Comparison of ENCODE assay signal across 22 cellular contexts in genomic region chr16:4859190-4859899, GRCh38. TPM values are rescaled to one million over a fixed set of nuclear protein-coding genes. Genes with fewer than 3 reads are reported as not detected.
DNase-seq lines count a peak whose midpoint lies in the region; TF ChIP-seq lines count a peak whose summit lies in the region.
"Had no signal": no experiment of that assay in that cellular context is flagged by ENCODE, and none has a peak within 500 bp of the region (broad histone marks: within the 10 kb centered on the region; RNA-seq: fewer than 3 reads in every experiment).

No MANE protein-coding gene starts in this region.

- H3K9ac ChIP-seq in mesenchymal stem cell (ENCODE audit: low read length), result no peak overlapping the region

- peak overlapping the region; percentile 83 for H3K27ac ChIP-seq in mesenchymal stem cell (ENCODE audit: low read length, poor library complexity, severe bottlenecking)
- H3K27ac ChIP-seq: SJSA1 had no signal

- H2AK5ac ChIP-seq in mesenchymal stem cell (ENCODE audit: low read length, severe bottlenecking), result peak overlapping the region; percentile 33

- no peak overlapping the region for H4K8ac ChIP-seq in mesenchymal stem cell (ENCODE audit: low read length)

- no peak overlapping the region for H3K4me3 ChIP-seq in mesenchymal stem cell (ENCODE audit: insufficient read depth in 1 of 2, low read depth in 1 of 2, low read length in 2 of 2)
- H3K4me3 ChIP-seq in MG63, result no peak overlapping the region
- H3K4me3 ChIP-seq: SJSA1, thyroid gland had no signal

- WGBS in mesenchymal stem cell, result 92% methylated on average over 17 of the region's 17 CpGs

- H3K36me3 Mint-ChIP-seq in chondrocyte (ENCODE audit: low read depth), result peaks cover 41% of the 10 kb centered on the region

- H3K79me1 ChIP-seq in mesenchymal stem cell (replicated peaks; ENCODE audit: low read length, poor library complexity, severe bottlenecking), result peaks cover 11% of the 10 kb centered on the region

- peak overlapping the region; percentile 49 for H3K27ac Mint-ChIP-seq in chondrocyte (ENCODE audit: unreplicated experiment)
- H3K27ac Mint-ChIP-seq: brain had no signal

- DNase-seq in ELR (ENCODE audit: low read depth) (peak; percentile 77), SK-MEL-5 (ENCODE audit: low read depth, low spot score) (peak; percentile 81), chondrocyte (ENCODE audit: low spot score) (no peak), mesenchymal stem cell (no peak), MG63 (no peak), COR-L47 (lab: John Stamatoyannopoulos, UW) (no peak), NCI-H2171 (lab: John Stamatoyannopoulos, UW) (no peak)
- no peak for DNase-seq in stimulated activated CD4-positive, alpha-beta T cell treated with anti-CD3 and anti-CD28 coated beads, Interleukin-12 subunit alpha, Interleukin-12 subunit beta, amount 100 ng/mL, for 4 hours
- DNase-seq: activated CD4-positive, alpha-beta T cell treated with anti-CD3 and anti-CD28 coated beads for 48 hours; activated CD8-positive, alpha-beta memory T cell treated with anti-CD3 and anti-CD28 coated beads, Interleukin-2, amount 50 U/mL, for 48 hours; AML-193; Calu3; MM.1S; NCI-H2029 treated with DMSO at 0.1 percent for 48 hours; NCI-H510A treated with DMSO at 0.1 percent for 48 hours; occipital lobe; small intestine; T-helper 9 cell; thyroid gland had no signal

- no peak overlapping the region for H2BK5ac ChIP-seq in mesenchymal stem cell (ENCODE audit: low read depth, low read length, poor library complexity, severe bottlenecking)

- H3K4ac ChIP-seq in mesenchymal stem cell (ENCODE audit: low read depth in 1 of 2, low read length in 2 of 2), result no peak overlapping the region

- H3K18ac ChIP-seq in mesenchymal stem cell (ENCODE audit: low read depth in 1 of 2, low read length in 2 of 2), result no peak overlapping the region

- TF ChIP-seq CTCF in chondrocyte (IDR thresholded peaks at IDR 0.05), result no peak

- in situ Hi-C loops in SK-MEL-5 (cut with HindIII; ENCODE audit: low pct_unique_long_range_greater_than_20kb, low sequenced_read_pairs), result no loop called here

- no peak overlapping the region for H3K14ac ChIP-seq in mesenchymal stem cell (ENCODE audit: low read length in 2 of 2)

- H3K36me3 ChIP-seq in mesenchymal stem cell (ENCODE audit: control insufficient read depth in 1 of 2, insufficient read depth in 2 of 2, low read depth in 1 of 2, low read length in 2 of 2) (peaks cover 43 to 95% of the 10 kb centered on the region in 2 experiments), MG63 (peaks cover 90% of the 10 kb centered on the region)

- peak overlapping the region in 1 of 2 experiments; percentile 17 for H2BK12ac ChIP-seq in mesenchymal stem cell (ENCODE audit: low read length in 2 of 2)

- H2AFZ ChIP-seq in mesenchymal stem cell (ENCODE audit: low read depth, low read length), result no peak overlapping the region

- H3K9me3 ChIP-seq in mesenchymal stem cell (ENCODE audit: control insufficient read depth, low read length), result no peaks in the 10 kb centered on the region
- H3K9me3 ChIP-seq in MG63, result no peaks in the 10 kb centered on the region
- H3K9me3 ChIP-seq: SJSA1, thyroid gland had no signal

- no peak overlapping the region for H2BK120ac ChIP-seq in mesenchymal stem cell (ENCODE audit: low read depth, low read length)

- H3K9me3 Mint-ChIP-seq in chondrocyte (ENCODE audit: low read depth), result no peaks in the 10 kb centered on the region
- H3K9me3 Mint-ChIP-seq: activated naive CD4-positive, alpha-beta T cell treated with anti-CD3 and anti-CD28 coated beads, Interleukin-2, amount 50 U/mL, for 72 hours; brain had no signal

- peaks cover 16% of the 10 kb centered on the region for H3K4me1 Mint-ChIP-seq in chondrocyte (ENCODE audit: low read depth)

- no peak overlapping the region for H2BK15ac ChIP-seq in mesenchymal stem cell (ENCODE audit: low read depth, poor library complexity, severe bottlenecking)

- H4K91ac ChIP-seq in mesenchymal stem cell (ENCODE audit: low read length), result no peak overlapping the region

- H3K4me1 ChIP-seq in mesenchymal stem cell (ENCODE audit: control insufficient read depth, insufficient read depth, low read depth, low read length), result peaks cover 21% of the 10 kb centered on the region
- H3K4me1 ChIP-seq: SJSA1, thyroid gland had no signal

- no peaks in the 10 kb centered on the region for H3K27me3 Mint-ChIP-seq in chondrocyte (ENCODE audit: low read depth)
- H3K27me3 Mint-ChIP-seq: brain had no signal

- H3K27me3 ChIP-seq in mesenchymal stem cell (ENCODE audit: control insufficient read depth in 1 of 2, insufficient read depth in 1 of 2, low read length in 2 of 2) (no peaks in the 10 kb centered on the region), MG63 (no peaks in the 10 kb centered on the region)
- H3K27me3 ChIP-seq: SJSA1, thyroid gland had no signal

- H3K4me2 ChIP-seq in mesenchymal stem cell (ENCODE audit: low read length, poor library complexity, severe bottlenecking), result no peak overlapping the region

- no peak overlapping the region for H3K23ac ChIP-seq in mesenchymal stem cell (ENCODE audit: low read length in 2 of 2)

- no peak overlapping the region for H3K4me3 Mint-ChIP-seq in chondrocyte (ENCODE audit: unreplicated experiment)
- H3K4me3 Mint-ChIP-seq: brain had no signal

RNA-seq across cellular contexts. Expression of gene UBN1, which starts 12.1 kb away (rescaled TPM):
- 14.1 and 14.5 TPM in 2 replicates for total RNA-seq in SK-MEL-5 (2014; rRNA removed; shearing (Covaris generic))
- 26.6 and 35.0 TPM in 2 replicates for polyA plus RNA-seq in SK-MEL-5 (2015; cell fraction: cytosol; rRNA removed)
- polyA plus RNA-seq in SK-MEL-5 (2015; cell fraction: nucleus; rRNA removed), result 37.2 and 48.7 TPM in 2 replicates
- 38.3 to 43.3 TPM (median 40.1 TPM) in 3 replicates for total RNA-seq in chondrocyte
- 24.0 TPM for polyA plus RNA-seq in mesenchymal stem cell (2013, experiment 1 of 2)
- polyA plus RNA-seq in mesenchymal stem cell (2013, experiment 2 of 2), result 23.4 TPM
- 27.3 and 27.7 TPM in 2 replicates for total RNA-seq in MG63 (2014; rRNA removed; shearing (Covaris generic); ENCODE audit: low replicate concordance)

RNA-seq across cellular contexts. Expression of gene GLYR1, which starts 12.3 kb away (rescaled TPM):
- total RNA-seq in SK-MEL-5 (2014; rRNA removed; shearing (Covaris generic)), result 27.9 and 36.3 TPM in 2 replicates
- polyA plus RNA-seq in SK-MEL-5 (2015; cell fraction: cytosol; rRNA removed), result 59.0 and 64.1 TPM in 2 replicates
- polyA plus RNA-seq in SK-MEL-5 (2015; cell fraction: nucleus; rRNA removed), result 68.2 and 69.4 TPM in 2 replicates
- 56.8 to 78.7 TPM (median 58.9 TPM) in 3 replicates for total RNA-seq in chondrocyte
- 47.2 TPM for polyA plus RNA-seq in mesenchymal stem cell (2013, experiment 1 of 2)
- 44.9 TPM for polyA plus RNA-seq in mesenchymal stem cell (2013, experiment 2 of 2)
- total RNA-seq in MG63 (2014; rRNA removed; shearing (Covaris generic); ENCODE audit: low replicate concordance), result 44.6 and 45.2 TPM in 2 replicates

RNA-seq across cellular contexts. Expression of gene ROGDI, which starts 56.9 kb away (rescaled TPM):
- total RNA-seq in SK-MEL-5 (2014; rRNA removed; shearing (Covaris generic)), result 2.5 and 2.9 TPM in 2 replicates
- polyA plus RNA-seq in SK-MEL-5 (2015; cell fraction: cytosol; rRNA removed), result 7.4 and 10.5 TPM in 2 replicates
- polyA plus RNA-seq in SK-MEL-5 (2015; cell fraction: nucleus; rRNA removed), result 26.7 and 29.8 TPM in 2 replicates
- 24.9 to 37.6 TPM (median 35.6 TPM) in 3 replicates for total RNA-seq in chondrocyte
- 22.7 TPM for polyA plus RNA-seq in mesenchymal stem cell (2013, experiment 1 of 2)
- 24.1 TPM for polyA plus RNA-seq in mesenchymal stem cell (2013, experiment 2 of 2)
- 7.7 and 29.1 TPM in 2 replicates for total RNA-seq in MG63 (2014; rRNA removed; shearing (Covaris generic); ENCODE audit: low replicate concordance)

Comparison
In these comparisons a context has a peak if more than half of its experiments do, and no peak if none do; other contexts are left out.
1. DNase-seq: peak in ELR (single experiment) and SK-MEL-5 (single experiment); none in chondrocyte (single experiment), mesenchymal stem cell (single experiment), MG63 (single experiment), COR-L47 (single experiment), stimulated activated CD4-positive, alpha-beta T cell treated with anti-CD3 and anti-CD28 coated beads, Interleukin-12 subunit alpha, Interleukin-12 subunit beta, amount 100 ng/mL, for 4 hours (single experiment) and NCI-H2171 (single experiment).